26 cellular contexts compared by ENCODE assay signal in genomic region chr12:116794725-116795124, GRCh38.
"Had no signal": no experiment of that assay in that cellular context is flagged by ENCODE, and none has a peak within 500 bp of the region (broad histone marks: within the 10 kb centered on the region; RNA-seq: fewer than 3 reads in every experiment).

No MANE protein-coding gene starts in this region.

- ATAC-seq: activated CD4-positive, alpha-beta T cell treated with anti-CD3 and anti-CD28 coated beads for 36 hours; activated CD8-positive, alpha-beta memory T cell treated with anti-CD3 and anti-CD28 coated beads, Interleukin-2, amount 10 ng/mL, durations not matched to agents 7 days and 5 days; activated CD8-positive, alpha-beta T cell treated with anti-CD3 and anti-CD28 coated beads, Interleukin-2, amount 10 ng/mL, durations not matched to agents 7 days and 5 days; activated naive CD4-positive, alpha-beta T cell treated with anti-CD3 and anti-CD28 coated beads, Interleukin-2, amount 50 U/mL, for 72 hours; effector memory CD8-positive, alpha-beta T cell; gastroesophageal sphincter had no signal

- H3K36me3 ChIP-seq: brain microvascular endothelial cell, esophagus muscularis mucosa, gastroesophageal sphincter had no signal

- H3K4me3 ChIP-seq: esophagus muscularis mucosa, gastroesophageal sphincter had no signal

- H3K4me1 ChIP-seq: gastroesophageal sphincter had no signal

- DNase-seq: activated CD4-positive, alpha-beta memory T cell treated with anti-CD3 and anti-CD28 coated beads for 36 hours; activated CD4-positive, alpha-beta T cell treated with anti-CD3 and anti-CD28 coated beads for 36 hours; activated CD4-positive, alpha-beta T cell treated with anti-CD3 and anti-CD28 coated beads, Interleukin-2, amount 10 ng/mL, durations not matched to agents 24 days and 14 days; activated CD4-positive, CD25-positive, alpha-beta regulatory T cell; activated CD4-positive, CD25-positive, alpha-beta regulatory T cell treated with anti-CD3 and anti-CD28 coated beads, Interleukin-2, amount 50 U/mL, for 72 hours; activated CD8-positive, alpha-beta memory T cell treated with anti-CD3 and anti-CD28 coated beads, Interleukin-2, amount 10 ng/mL, durations not matched to agents 7 days and 5 days; activated CD8-positive, alpha-beta memory T cell treated with anti-CD3 and anti-CD28 coated beads, Interleukin-2, amount 50 U/mL, for 4 hours; activated CD8-positive, alpha-beta T cell treated with anti-CD3 and anti-CD28 coated beads, Interleukin-2, amount 10 ng/mL, durations not matched to agents 7 days and 5 days; activated gamma-delta T cell; activated naive CD4-positive, alpha-beta T cell; activated naive CD4-positive, alpha-beta T cell treated with anti-CD3 and anti-CD28 coated beads, Interleukin-2, amount 10 ng/mL, durations not matched to agents 7 days and 5 days; activated naive CD8-positive, alpha-beta T cell treated with anti-CD3 and anti-CD28 coated beads, Interleukin-2, amount 10 ng/mL, durations not matched to agents 7 days and 5 days; activated T-cell treated with anti-CD3 and anti-CD28 coated beads, Interleukin-2, amount 50 U/mL, for 1 hour; activated T-cell treated with anti-CD3 and anti-CD28 coated beads, Interleukin-2, amount 50 U/mL, for 48 hours; anterior cingulate cortex; brain microvascular endothelial cell; cortex of kidney; dermis blood vessel endothelial cell; effector CD4-positive, alpha-beta T cell; effector memory CD8-positive, alpha-beta T cell; erythroblast; foreskin melanocyte; T-helper 2 cell had no signal

- H3K27me3 ChIP-seq: brain microvascular endothelial cell, esophagus muscularis mucosa, gastroesophageal sphincter had no signal

- H3K27ac ChIP-seq: brain microvascular endothelial cell, esophagus muscularis mucosa, gastroesophageal sphincter had no signal
